Comparison of ENCODE assay signal across 8 cellular contexts in genomic region chr5:172984244-172984953, GRCh38. TPM values are rescaled to one million over a fixed set of nuclear protein-coding genes. Genes with fewer than 3 reads are reported as not detected.
DNase-seq lines count a peak whose midpoint lies in the region; ATAC-seq and FAIRE-seq lines count a peak whose summit lies in the region.

No MANE protein-coding gene starts in this region.

- peaks cover 13 to 15% of the 10 kb centered on the region in 2 donors for H3K4me1 Mint-ChIP-seq in natural killer cell treated with Interleukin-12 subunit alpha and Interleukin-12 subunit beta and Interleukin-15 and Interleukin-18, amount 100 ng/mL, for 72 hours (ENCODE audit: low read depth in 2 of 2)

- no peaks in the 10 kb centered on the region for H3K9me3 Mint-ChIP-seq in natural killer cell treated with Interleukin-12 subunit alpha and Interleukin-12 subunit beta and Interleukin-15 and Interleukin-18, amount 100 ng/mL, for 72 hours

- no peaks in the 10 kb centered on the region for H3K36me3 Mint-ChIP-seq in natural killer cell treated with Interleukin-12 subunit alpha and Interleukin-12 subunit beta and Interleukin-15 and Interleukin-18, amount 100 ng/mL, for 72 hours

- peak overlapping the region; percentile 91 to 94 for H3K27ac Mint-ChIP-seq in natural killer cell treated with Interleukin-12 subunit alpha and Interleukin-12 subunit beta and Interleukin-15 and Interleukin-18, amount 100 ng/mL, for 72 hours

- FAIRE-seq in RCC 7860 (lab: Jason Lieb, UNC), result peak; percentile 5

- peak overlapping the region; percentile 78 for H3K27ac ChIP-seq in HUES48 (ENCODE audit: low read depth, low read length)

- H3K4me3 Mint-ChIP-seq in natural killer cell treated with Interleukin-12 subunit alpha and Interleukin-12 subunit beta and Interleukin-15 and Interleukin-18, amount 100 ng/mL, for 72 hours, result peak overlapping the region; percentile 89

- H3K4me1 ChIP-seq in HUES48 (ENCODE audit: control insufficient read depth, insufficient read depth, low read length), result no peaks in the 10 kb centered on the region

- no peaks in the 10 kb centered on the region for H3K9me3 ChIP-seq in HUES48 (ENCODE audit: control insufficient read depth, insufficient read depth, low read length)

- DNase-seq in D341Med (ENCODE audit: low spot score) (peak; percentile 79), RCC 7860 (ENCODE audit: low spot score) (peak; percentile 69), fibroblast of peridontal ligament (ENCODE audit: extremely low read depth) (peak; percentile 92)
- DNase-seq in activated T-helper 1 cell treated with anti-CD3 and anti-CD28 coated beads, Interleukin-2, amount 50 U/mL, for 16 hours (ENCODE audit: low read depth in 1 of 2, low spot score in 1 of 2), result peak; percentile 44 to 58
- peak; percentile 81 for DNase-seq in natural killer cell treated with Interleukin-12 subunit alpha and Interleukin-12 subunit beta and Interleukin-15 and Interleukin-18, amount 100 ng/mL, for 72 hours (ENCODE audit: low spot score)
- peak; percentile 79 for DNase-seq in stimulated activated naive CD4-positive, alpha-beta T cell treated with Interleukin-2 at 50 U/mL for 16 hours (lab: John Stamatoyannopoulos, UW)

- no peaks in the 10 kb centered on the region for H3K27me3 Mint-ChIP-seq in natural killer cell treated with Interleukin-12 subunit alpha and Interleukin-12 subunit beta and Interleukin-15 and Interleukin-18, amount 100 ng/mL, for 72 hours

- no peaks in the 10 kb centered on the region for H3K27me3 ChIP-seq in HUES48 (ENCODE audit: control insufficient read depth, insufficient read depth, low read length)

- ATAC-seq in GM21423 (IDR thresholded peaks at IDR 0.05; ENCODE audit: unreplicated experiment), result peak; percentile 57
- peak; percentile 80 to 83 for ATAC-seq in natural killer cell treated with Interleukin-12 subunit alpha and Interleukin-12 subunit beta and Interleukin-15 and Interleukin-18, amount 100 ng/mL, for 72 hours

- H3K36me3 ChIP-seq in HUES48 (ENCODE audit: control insufficient read depth, insufficient read depth, low read length), result peaks cover 22% of the 10 kb centered on the region

- peak overlapping the region; percentile 80 for H3K4me3 ChIP-seq in HUES48 (ENCODE audit: low read depth, low read length)

- H3K9ac ChIP-seq in HUES48 (ENCODE audit: low read depth, low read length), result peak overlapping the region; percentile 76

RNA-seq across cellular contexts. Expression of gene ATP6V0E1, which starts 0.8 kb away (rescaled TPM):
- 100 to 1,000 TPM; 150 to 214 TPM for total RNA-seq in natural killer cell treated with Interleukin-12 subunit alpha and Interleukin-12 subunit beta and Interleukin-15 and Interleukin-18, amount 100 ng/mL, for 72 hours

RNA-seq across cellular contexts. Expression of gene RPL26L1, which starts 25.2 kb away (rescaled TPM):
- total RNA-seq in natural killer cell treated with Interleukin-12 subunit alpha and Interleukin-12 subunit beta and Interleukin-15 and Interleukin-18, amount 100 ng/mL, for 72 hours, result 10 to 100 TPM; 41.5 to 47.3 TPM

Comparison
In these comparisons a context has a peak if more than half of its experiments do, and no peak if none do; other contexts are left out.
1. Peak in every context shown above with its lines: DNase-seq, ATAC-seq, H3K4me3 ChIP-seq and H3K27ac ChIP-seq.